8 cellular contexts compared by ENCODE assay signal in genomic region chr4:6710282-6710681, GRCh38. TPM values are rescaled to one million over a fixed set of nuclear protein-coding genes. Genes with fewer than 3 reads are reported as not detected.
DNase-seq lines count a peak whose midpoint lies in the region; ATAC-seq, FAIRE-seq and TF ChIP-seq lines count a peak whose summit lies in the region.

No MANE protein-coding gene starts in this region.

- ATAC-seq in GM18858 (IDR thresholded peaks at IDR 0.05; ENCODE audit: unreplicated experiment) = no peak

- H3K9ac ChIP-seq in kidney (ENCODE audit: low read length in 2 of 2) = peak overlapping the region; percentile 44 to 61

- H3K27me3 ChIP-seq in tibial artery = no peaks in the 10 kb centered on the region

- no peak for TF ChIP-seq CTCF in kidney (IDR thresholded peaks at IDR 0.05; ENCODE audit: borderline replicate concordance, extremely low read depth, insufficient read depth)
- no peak for TF ChIP-seq CTCF in tibial artery (IDR thresholded peaks at IDR 0.05)

- H3K27ac ChIP-seq in kidney (ENCODE audit: low read depth in 2 of 2, low read length in 2 of 2) (peak overlapping the region in 1 of 2 donors; percentile 49), tibial artery (peak overlapping the region; percentile 82 to 85)

- FAIRE-seq in kidney (lab: Jason Lieb, UNC) = no peak

- CTCF ChIA-PET in activated naive CD4-positive, alpha-beta T cell treated with anti-CD3 and anti-CD28 coated beads for 36 hours (lab: Charles Lee) = interaction anchor here (0.7 to 11.7 kb wide), 3 partner anchors 19 to 163 kb away, joined by 3 to 96 read pairs (median 5); a partner anchor contains a TSS

- peak overlapping the region; percentile 98 for H3K27ac Mint-ChIP-seq in activated naive CD4-positive, alpha-beta T cell treated with anti-CD3 and anti-CD28 coated beads for 36 hours
- H3K27ac Mint-ChIP-seq in activated naive CD8-positive, alpha-beta T cell = peak overlapping the region; percentile 99

- no peak for DNase-seq in activated naive CD4-positive, alpha-beta T cell treated with anti-CD3 and anti-CD28 coated beads for 36 hours
- no peak for DNase-seq in activated naive CD4-positive, alpha-beta T cell treated with Interleukin-2 at 50 U/mL for 16 hours
- DNase-seq in kidney (no peak), tibial artery (no peak), T-helper 9 cell (no peak), islet precursor cell (no peak)

- peak overlapping the region; percentile 98 for H3K4me3 Mint-ChIP-seq in activated naive CD4-positive, alpha-beta T cell treated with anti-CD3 and anti-CD28 coated beads for 36 hours
- H3K4me3 Mint-ChIP-seq in activated naive CD8-positive, alpha-beta T cell = peak overlapping the region; percentile 100

- peaks cover 0 to under 1% of the 10 kb centered on the region in 2 donors for H3K36me3 ChIP-seq in kidney (ENCODE audit: control insufficient read depth in 1 of 2, insufficient read depth in 2 of 2, low read length in 2 of 2)
- H3K36me3 ChIP-seq in tibial artery = peaks cover 0 to 4% (median 0%) of the 10 kb centered on the region in 3 donors

- H3K27me3 Mint-ChIP-seq in activated naive CD4-positive, alpha-beta T cell treated with anti-CD3 and anti-CD28 coated beads for 36 hours (ENCODE audit: low read depth) = no peaks in the 10 kb centered on the region
- H3K27me3 Mint-ChIP-seq in activated naive CD8-positive, alpha-beta T cell = no peaks in the 10 kb centered on the region

- H3K36me3 Mint-ChIP-seq in activated naive CD4-positive, alpha-beta T cell treated with anti-CD3 and anti-CD28 coated beads for 36 hours (ENCODE audit: low read depth) = peaks cover 28% of the 10 kb centered on the region
- H3K36me3 Mint-ChIP-seq in activated naive CD8-positive, alpha-beta T cell = peaks cover 20% of the 10 kb centered on the region

- intact Hi-C loops in activated naive CD4-positive, alpha-beta T cell treated with anti-CD3 and anti-CD28 coated beads for 36 hours (cut with micrococcal nuclease) = no loop called here
- intact Hi-C loops in kidney (cut with DNase I) = loop anchor here (10.0 kb wide), 1 partner anchor 365 kb away; no protein-coding TSS in a partner anchor
- intact Hi-C loops in tibial artery (cut with DNase I; ENCODE audit: low total_unique reads) = loop anchor here (10.0 kb wide), 2 partner anchors 275 to 365 kb away; no protein-coding TSS in a partner anchor

- H3K9me3 ChIP-seq in kidney (ENCODE audit: control insufficient read depth in 1 of 2, low read length in 2 of 2) (no peaks in the 10 kb centered on the region), tibial artery (no peaks in the 10 kb centered on the region)

- H3K4me3 ChIP-seq in kidney (ENCODE audit: low read length in 2 of 2) = peak overlapping the region; percentile 88 to 93
- peak overlapping the region; percentile 75 to 88 for H3K4me3 ChIP-seq in tibial artery

- H3K9me3 Mint-ChIP-seq in activated naive CD4-positive, alpha-beta T cell treated with anti-CD3 and anti-CD28 coated beads for 36 hours = peaks cover 3% of the 10 kb centered on the region
- no peaks in the 10 kb centered on the region for H3K9me3 Mint-ChIP-seq in activated naive CD8-positive, alpha-beta T cell (ENCODE audit: low read depth)

- peaks cover 45% of the 10 kb centered on the region for H3K4me1 Mint-ChIP-seq in activated naive CD4-positive, alpha-beta T cell treated with anti-CD3 and anti-CD28 coated beads for 36 hours (ENCODE audit: low read depth)
- peaks cover 53% of the 10 kb centered on the region for H3K4me1 Mint-ChIP-seq in activated naive CD8-positive, alpha-beta T cell (ENCODE audit: low read depth)

- H3K4me1 ChIP-seq in kidney (ENCODE audit: control insufficient read depth in 1 of 2, insufficient read depth in 1 of 2, low read depth in 1 of 2, low read length in 2 of 2) (peaks cover 9 to 10% of the 10 kb centered on the region in 2 donors), tibial artery (peaks cover 5 to 41% (median 24%) of the 10 kb centered on the region in 4 donors)

RNA-seq across cellular contexts. Expression of gene MRFAP1L1, which starts 0.6 kb away (rescaled TPM):
- 10 to 100 TPM; 37.0 to 38.6 TPM for total RNA-seq in activated naive CD4-positive, alpha-beta T cell treated with anti-CD3 and anti-CD28 coated beads for 36 hours
- 57.1 TPM for total RNA-seq in kidney
- polyA plus RNA-seq in kidney (ENCODE audit: insufficient read depth, low read depth, low replicate concordance) = 69.1 TPM

RNA-seq across cellular contexts. Expression of gene BLOC1S4, which starts 5.7 kb away (rescaled TPM):
- 10 to 100 TPM; 11.0 to 11.8 TPM for total RNA-seq in activated naive CD4-positive, alpha-beta T cell treated with anti-CD3 and anti-CD28 coated beads for 36 hours
- 14.2 TPM for total RNA-seq in kidney
- polyA plus RNA-seq in kidney (ENCODE audit: insufficient read depth, low read depth, low replicate concordance) = 12.3 TPM

RNA-seq across cellular contexts. Expression of gene S100P, which starts 16.6 kb away (rescaled TPM):
- 10 to 100 TPM in 1 of 2 experiments, 1 to 10 TPM in 1; 8.5 to 10.0 TPM for total RNA-seq in activated naive CD4-positive, alpha-beta T cell treated with anti-CD3 and anti-CD28 coated beads for 36 hours
- not detected for total RNA-seq in kidney
- polyA plus RNA-seq in kidney (ENCODE audit: insufficient read depth, low read depth, low replicate concordance) = not detected
